Comparison of ENCODE assay signal across 19 cellular contexts in the genomic region with DNA sequence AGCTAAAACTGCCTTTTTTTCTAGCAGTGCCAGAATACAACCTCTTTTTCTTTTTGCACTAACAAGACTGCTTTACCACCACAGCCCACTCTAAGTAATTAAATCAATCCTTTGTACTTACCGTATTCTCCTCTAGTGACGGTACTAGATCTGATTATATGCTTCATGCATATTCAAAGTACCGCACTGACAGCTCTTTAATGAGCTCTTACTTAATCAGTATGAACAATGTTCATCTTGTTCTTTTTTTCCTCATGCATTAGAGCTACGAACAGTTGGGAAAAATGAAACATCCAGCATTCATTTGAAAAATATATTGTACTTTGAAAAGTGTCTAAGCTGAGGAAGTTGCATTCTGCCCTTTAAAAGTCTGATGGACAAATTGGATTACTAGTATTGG. TPM values are rescaled to one million over a fixed set of nuclear protein-coding genes. Genes with fewer than 3 reads are reported as not detected.
DNase-seq lines count a peak whose midpoint lies in the region; ATAC-seq, FAIRE-seq and TF ChIP-seq lines count a peak whose summit lies in the region.
"Had no signal": no experiment of that assay in that cellular context is flagged by ENCODE, and none has a peak within 500 bp of the region (broad histone marks: within the 10 kb centered on the region; RNA-seq: fewer than 3 reads in every experiment).

No MANE protein-coding gene starts in this region.

- H3K4me1 ChIP-seq in A673 (ENCODE audit: insufficient read depth, low read length, poor library complexity, severe bottlenecking) (peaks cover 22% of the 10 kb centered on the region), endothelial cell of umbilical vein (ENCODE audit: control insufficient read depth, extremely low read depth, insufficient read depth, low read length) (peaks cover 21% of the 10 kb centered on the region), adrenal gland (replicated peaks in 1 of 2) (no peaks in the 10 kb centered on the region)

- no peak overlapping the region for H3K27ac ChIP-seq in A673 (ENCODE audit: low read depth, low read length, poor library complexity, severe bottlenecking)
- peak overlapping the region; percentile 27; the same call in 1 of the 2 replicates for H3K27ac ChIP-seq in SK-N-MC
- peak overlapping the region; percentile 83 for H3K27ac ChIP-seq in endothelial cell of umbilical vein (ENCODE audit: insufficient read depth, low read depth, low read length)
- H3K27ac ChIP-seq in adrenal gland: no peak overlapping the region
- H3K27ac ChIP-seq: C4-2B, GM23248 had no signal

- H3K9me3 ChIP-seq in A673 (ENCODE audit: low read depth, low read length, poor library complexity, severe bottlenecking): no peaks in the 10 kb centered on the region
- H3K9me3 ChIP-seq in SK-N-MC (ENCODE audit: low read depth, low read length): no peaks in the 10 kb centered on the region
- no peaks in the 10 kb centered on the region for H3K9me3 ChIP-seq in endothelial cell of umbilical vein (replicated peaks; ENCODE audit: control insufficient read depth, insufficient read depth, low read length)
- H3K9me3 ChIP-seq in adrenal gland (replicated peaks in 1 of 3): no peaks in the 10 kb centered on the region

- H2AFZ ChIP-seq in endothelial cell of umbilical vein (ENCODE audit: low read depth, low read length): peak overlapping the region; percentile 54
- H2AFZ ChIP-seq: GM23248 had no signal

- H3K9ac ChIP-seq in SK-N-MC (ENCODE audit: insufficient read length): no peak overlapping the region
- H3K9ac ChIP-seq in endothelial cell of umbilical vein (replicated peaks; ENCODE audit: extremely low read depth, insufficient read depth, low read length): peak overlapping the region; percentile 48
- H3K9ac ChIP-seq: GM23248 had no signal

- intact Hi-C loops in A673 (cut with micrococcal nuclease; ENCODE audit: unreplicated experiment) (no loop called here), endothelial cell of umbilical vein (cut with micrococcal nuclease) (no loop called here), adrenal gland (cut with DNase I) (no loop called here)
- intact Hi-C loops in activated T-helper 1 cell treated with anti-CD3 and anti-CD28 coated beads, Interleukin-12 subunit alpha, Interleukin-12 subunit beta, Interleukin-2, Interleukin-4 antibody, amounts not matched to agents 30 ng/mL and 10 ng/mL and 1 ng/mL, durations not matched to agents 14 hours and 24 hours and 36 hours (cut with micrococcal nuclease): no loop called here

- H3K4me1 Mint-ChIP-seq in activated T-helper 1 cell treated with anti-CD3 and anti-CD28 coated beads, Interleukin-12 subunit alpha, Interleukin-12 subunit beta, Interleukin-2, Interleukin-4 antibody, amounts not matched to agents 30 ng/mL and 10 ng/mL and 1 ng/mL, durations not matched to agents 14 hours and 24 hours and 36 hours (ENCODE audit: low read depth): no peaks in the 10 kb centered on the region

- peak overlapping the region; percentile 29 for H3K4me2 ChIP-seq in endothelial cell of umbilical vein (ENCODE audit: insufficient read depth, low read length)

- H3K9me3 Mint-ChIP-seq in activated T-helper 1 cell treated with anti-CD3 and anti-CD28 coated beads, Interleukin-12 subunit alpha, Interleukin-12 subunit beta, Interleukin-2, Interleukin-4 antibody, amounts not matched to agents 30 ng/mL and 10 ng/mL and 1 ng/mL, durations not matched to agents 14 hours and 24 hours and 36 hours: no peaks in the 10 kb centered on the region

- DNase-seq in A673 (ENCODE audit: low spot score) (peak; percentile 73), NCI-H526 (lab: John Stamatoyannopoulos, UW) (peak; percentile 3 to 45), SK-N-MC (ENCODE audit: low read depth, low spot score) (no peak), endothelial cell of umbilical vein (ENCODE audit: low read depth, low spot score) (peak; percentile 39), adrenal gland (no peak)
- no peak for DNase-seq in activated T-helper 1 cell treated with anti-CD3 and anti-CD28 coated beads, Interleukin-12 subunit alpha, Interleukin-12 subunit beta, Interleukin-2, Interleukin-4 antibody, amounts not matched to agents 30 ng/mL and 10 ng/mL and 1 ng/mL, durations not matched to agents 14 hours and 24 hours and 36 hours (ENCODE audit: low spot score)
- DNase-seq: DMS79, GM23248, HCEC 1CT, IMR-90, NCI-H1417, NCI-H187 treated with DMSO at 0.1 percent for 48 hours, NCI-H446, NCI-H748 treated with DMSO at 0.1 percent for 48 hours, RPMI8226, SIG-M5 had no signal

- H3K36me3 ChIP-seq in A673 (ENCODE audit: insufficient read depth, low read length, poor library complexity, severe bottlenecking): no peaks in the 10 kb centered on the region
- H3K36me3 ChIP-seq in SK-N-MC (ENCODE audit: insufficient read depth, low read length): no peaks in the 10 kb centered on the region
- no peaks in the 10 kb centered on the region for H3K36me3 ChIP-seq in endothelial cell of umbilical vein (ENCODE audit: control insufficient read depth in 2 of 2, extremely low read depth in 1 of 2, insufficient read depth in 2 of 2, low read length in 2 of 2)
- H3K36me3 ChIP-seq in adrenal gland (replicated peaks in 1 of 2): no peaks in the 10 kb centered on the region

- no peaks in the 10 kb centered on the region for H4K20me1 ChIP-seq in endothelial cell of umbilical vein (replicated peaks; ENCODE audit: control insufficient read depth, extremely low read depth, insufficient read depth, low read length)

- BruUV-seq in A673 (replicated peaks; lab: Mats Ljungman, UMichigan): no TSS peak
- no TSS peak for BruUV-seq in endothelial cell of umbilical vein (replicated peaks; lab: Mats Ljungman, UMichigan)

- H3K36me3 Mint-ChIP-seq in activated T-helper 1 cell treated with anti-CD3 and anti-CD28 coated beads, Interleukin-12 subunit alpha, Interleukin-12 subunit beta, Interleukin-2, Interleukin-4 antibody, amounts not matched to agents 30 ng/mL and 10 ng/mL and 1 ng/mL, durations not matched to agents 14 hours and 24 hours and 36 hours (ENCODE audit: low read depth): no peaks in the 10 kb centered on the region

- H3K27me3 ChIP-seq in A673 (replicated peaks; ENCODE audit: insufficient read depth, low read depth, low read length, poor library complexity) (no peaks in the 10 kb centered on the region), endothelial cell of umbilical vein (ENCODE audit: control insufficient read depth in 2 of 2, insufficient read depth in 2 of 2, low read length in 2 of 2) (no peaks in the 10 kb centered on the region), adrenal gland (no peaks in the 10 kb centered on the region)

- no peaks in the 10 kb centered on the region for H3K79me2 ChIP-seq in endothelial cell of umbilical vein (ENCODE audit: control insufficient read depth, insufficient read depth, low read length)

- H3K27ac Mint-ChIP-seq in activated T-helper 1 cell treated with anti-CD3 and anti-CD28 coated beads, Interleukin-12 subunit alpha, Interleukin-12 subunit beta, Interleukin-2, Interleukin-4 antibody, amounts not matched to agents 30 ng/mL and 10 ng/mL and 1 ng/mL, durations not matched to agents 14 hours and 24 hours and 36 hours: no peak overlapping the region

- no peak overlapping the region for H3K4me3 Mint-ChIP-seq in activated T-helper 1 cell treated with anti-CD3 and anti-CD28 coated beads, Interleukin-12 subunit alpha, Interleukin-12 subunit beta, Interleukin-2, Interleukin-4 antibody, amounts not matched to agents 30 ng/mL and 10 ng/mL and 1 ng/mL, durations not matched to agents 14 hours and 24 hours and 36 hours

- TF ChIP-seq CTCF in A673 (conservative IDR thresholded peaks at IDR 0.05; ENCODE audit: low read depth, low read length) (no peak), endothelial cell of umbilical vein (IDR thresholded peaks at IDR 0.05; ENCODE audit: extremely low read depth in 1 of 2, insufficient read depth in 1 of 2, low read depth in 1 of 2, low read length in 2 of 2) (no peak), adrenal gland (IDR thresholded peaks at IDR 0.05) (no peak)

- ATAC-seq in GM21723 (IDR thresholded peaks at IDR 0.05; ENCODE audit: unreplicated experiment) (no peak), GM18520 (IDR thresholded peaks at IDR 0.05; ENCODE audit: unreplicated experiment) (no peak)

- WGBS in adrenal gland, 4 donors: 93 to 98% (median 94%) methylated on average over 4 of the region's 4 CpGs

- POLR2A ChIA-PET in A673 (lab: Charles Lee; ENCODE audit: low non-redundant PET) (no interaction called here), endothelial cell of umbilical vein (lab: Charles Lee) (no interaction called here)

- no peak for FAIRE-seq in endothelial cell of umbilical vein (lab: Jason Lieb, UNC)

- CTCF ChIA-PET in A673 (lab: Charles Lee) (no interaction called here), endothelial cell of umbilical vein (lab: Charles Lee) (interaction anchor here (0.8 to 2.0 kb wide), 5 partner anchors 9 to 391 kb away, joined by 3 to 7 read pairs (median 4); no protein-coding TSS in a partner anchor)

- dilution Hi-C loops in endothelial cell of umbilical vein (cut with MboI; ENCODE audit: extremely low pct_ligation_motif_present, low sequenced_read_pairs): no loop called here

- H3K4me3 ChIP-seq in A673 (ENCODE audit: low read depth, low read length, poor library complexity, severe bottlenecking) (peak overlapping the region; percentile 10), SK-N-MC (no peak overlapping the region), endothelial cell of umbilical vein (replicated peaks in 1 of 3; ENCODE audit: insufficient read depth in 1 of 3, low read depth in 1 of 3, low read length in 3 of 3) (no peak overlapping the region), adrenal gland (no peak overlapping the region)
- H3K4me3 ChIP-seq: GM23248 had no signal

- no peak for TF ChIP-seq POLR2A in endothelial cell of umbilical vein (IDR thresholded peaks at IDR 0.05; ENCODE audit: low read depth, low read length)
- TF ChIP-seq POLR2A in adrenal gland (IDR thresholded peaks at IDR 0.05): no peak

- no peaks in the 10 kb centered on the region for H3K9me1 ChIP-seq in endothelial cell of umbilical vein (replicated peaks; ENCODE audit: control insufficient read depth, extremely low read depth, insufficient read depth, low read length)

- H3K27me3 Mint-ChIP-seq in activated T-helper 1 cell treated with anti-CD3 and anti-CD28 coated beads, Interleukin-12 subunit alpha, Interleukin-12 subunit beta, Interleukin-2, Interleukin-4 antibody, amounts not matched to agents 30 ng/mL and 10 ng/mL and 1 ng/mL, durations not matched to agents 14 hours and 24 hours and 36 hours (ENCODE audit: insufficient read depth): no peaks in the 10 kb centered on the region

RNA-seq across cellular contexts. Expression of a gene that starts 16.1 kb away (rescaled TPM):
- total RNA-seq in A673 (2021): 1.1 and 2.1 TPM in 2 replicates
- total RNA-seq in endothelial cell of umbilical vein: 0.30 TPM in 1 of 2 replicates, not detected in the other
- 0.05 TPM in 1 of 2 replicates, not detected in the other for polyA plus RNA-seq in endothelial cell of umbilical vein
- polyA plus RNA-seq in endothelial cell of umbilical vein (2011; cell fraction: cytosol; rRNA removed): 0.03 TPM in 1 of 2 replicates, not detected in the other
- polyA plus RNA-seq in endothelial cell of umbilical vein (2011; cell fraction: nucleus; rRNA removed): 0.06 and 0.13 TPM in 2 replicates
- polyA plus RNA-seq in endothelial cell of umbilical vein (2012): not detected in 2 replicates
- polyA minus RNA-seq in endothelial cell of umbilical vein: not detected in 2 replicates
- 1.9 TPM for polyA minus RNA-seq in endothelial cell of umbilical vein (2011; cell fraction: cytosol; rRNA and poly(A)+ RNA removed)
- polyA minus RNA-seq in endothelial cell of umbilical vein (2011; cell fraction: nucleus; rRNA and poly(A)+ RNA removed): 1.4 TPM in 1 of 2 replicates, not detected in the other
- 0.31 TPM in 1 of 2 replicates, not detected in the other for total RNA-seq in activated T-helper 1 cell treated with anti-CD3 and anti-CD28 coated beads, Interleukin-12 subunit alpha, Interleukin-12 subunit beta, Interleukin-2, Interleukin-4 antibody, amounts not matched to agents 30 ng/mL and 10 ng/mL and 1 ng/mL, durations not matched to agents 14 hours and 24 hours and 36 hours
- total RNA-seq in adrenal gland: not detected
- under 1 TPM in 1 of 3 donors, not detected in 2; 0.24 TPM for polyA plus RNA-seq in adrenal gland
- total RNA-seq: GM23248, IMR-90 had no signal
- polyA plus RNA-seq: GM23248 had no signal

Comparison
In these comparisons a context has a peak if more than half of its experiments do, and no peak if none do; other contexts are left out.
1. DNase-seq: peak in A673 (single experiment), NCI-H526 (2 of 2) and endothelial cell of umbilical vein (single experiment); none in SK-N-MC (single experiment), activated T-helper 1 cell treated with anti-CD3 and anti-CD28 coated beads, Interleukin-12 subunit alpha, Interleukin-12 subunit beta, Interleukin-2, Interleukin-4 antibody, amounts not matched to agents 30 ng/mL and 10 ng/mL and 1 ng/mL, durations not matched to agents 14 hours and 24 hours and 36 hours (single experiment) and adrenal gland (0 of 7).
2. H3K27ac ChIP-seq: peak in SK-N-MC (single experiment) and endothelial cell of umbilical vein (single experiment); none in A673 (single experiment) and adrenal gland (0 of 5).